In genomic region chr9:116502746-116503145, GRCh38 we compare ENCODE assay signal across 2 cellular contexts.
TF ChIP-seq lines count a peak whose summit lies in the region.

No MANE protein-coding gene starts in this region.

TF ChIP-seq in HepG2, 621 proteins besides CTCF, POLR2A, EP300 and RAD21:
- TF ChIP-seq PBX2 (CRISPR knock-in tag; IDR thresholded peaks at IDR 0.05) (no peak), TFDP1 (CRISPR knock-in tag; IDR thresholded peaks at IDR 0.05; ENCODE audit: borderline replicate concordance) (no peak), ATF7 (IDR thresholded peaks at IDR 0.05) (no peak), ATF7 (CRISPR knock-in tag; IDR thresholded peaks at IDR 0.05) (no peak), ZNF512 (CRISPR knock-in tag; IDR thresholded peaks at IDR 0.05) (peak; percentile 87; the same call in 1 of the 2 replicates), ZZZ3 (CRISPR knock-in tag; IDR thresholded peaks at IDR 0.05; ENCODE audit: borderline replicate concordance) (no peak), TSC22D2 (CRISPR knock-in tag; IDR thresholded peaks at IDR 0.05; ENCODE audit: borderline replicate concordance) (no peak), LCORL (IDR thresholded peaks at IDR 0.05) (peak; percentile 46; the same call in 1 of the 2 replicates), LCORL (CRISPR knock-in tag; IDR thresholded peaks at IDR 0.05) (no peak)

TF ChIP-seq in K562, 482 proteins besides CTCF, POLR2A, EP300 and RAD21:
- TF ChIP-seq HMGN3 (IDR thresholded peaks at IDR 0.05; ENCODE audit: borderline replicate concordance, extremely low read depth, insufficient read length, low read depth, low read length) (no peak), MTA2 (IDR thresholded peaks at IDR 0.05; ENCODE audit: low read depth) (peak; percentile 35; the same call in 1 of the 2 replicates), ZNF512 (tag; IDR thresholded peaks at IDR 0.05) (peak; percentile 94), MTA1 (IDR thresholded peaks at IDR 0.05; ENCODE audit: borderline replicate concordance) (0 out of 2 replicates have a peak, but pooled peaks have one; percentile 29)
